Comparison of ENCODE assay signal across 23 cellular contexts in genomic region chr3:120298996-120299395, GRCh38. TPM values are rescaled to one million over a fixed set of nuclear protein-coding genes. Genes with fewer than 3 reads are reported as not detected.
"Had no signal": no experiment of that assay in that cellular context is flagged by ENCODE, and none has a peak within 500 bp of the region (broad histone marks: within the 10 kb centered on the region; RNA-seq: fewer than 3 reads in every experiment).

No MANE protein-coding gene starts in this region.

- DNase-seq: stimulated activated CD4-positive, alpha-beta T cell treated with anti-CD3 and anti-CD28 coated beads, Interleukin-2, amount 100 ng/mL, for 48 hours; stimulated activated CD4-positive, alpha-beta T cell treated with anti-CD3 and anti-CD28 coated beads, Interleukin-4, amount 100 ng/mL, for 1 hour; stimulated activated CD4-positive, alpha-beta T cell treated with anti-CD3 and anti-CD28 coated beads, Interleukin-4, amount 100 ng/mL, for 24 hours; stimulated activated CD4-positive, alpha-beta T cell treated with anti-CD3 and anti-CD28 coated beads, Interleukin-4, amount 100 ng/mL, for 4 hours; stimulated activated CD8-positive, alpha-beta memory T cell treated with anti-CD3 and anti-CD28 coated beads, Interleukin-4, amount 100 ng/mL, for 48 hours; stimulated activated naive B cell treated with anti-CD40 and anti-IgM and Interleukin-4, amounts not matched to agents 10 μg/mL and 1 μg/mL and 100 μg/mL, for 72 hours; stimulated activated naive CD4-positive, alpha-beta T cell; stimulated activated naive CD4-positive, alpha-beta T cell treated with Interleukin-2 at 50 U/mL for 16 hours; stimulated activated naive CD8-positive, alpha-beta T cell treated with anti-CD3 and anti-CD28 coated beads, Interleukin-15, amount 100 ng/mL, for 72 hours; stimulated activated naive CD8-positive, alpha-beta T cell treated with anti-CD3 and anti-CD28 coated beads, Interleukin-15, Interleukin-2, amounts not matched to agents 100 U/mL and 50 U/mL, for 24 hours; stomach; substantia nigra; testis; thyroid gland; tibial artery; trophoblast cell; upper lobe of left lung; upper lobe of right lung; uterus had no signal

- H3K36me3 ChIP-seq: stomach, suprapubic skin, thoracic aorta, thyroid gland, tibial artery, tibial nerve, upper lobe of left lung, upper lobe of right lung, uterus, vagina had no signal

- H3K27me3 ChIP-seq: stomach, suprapubic skin, testis, thyroid gland, tibial artery, tibial nerve, upper lobe of left lung, upper lobe of right lung, uterus, vagina had no signal

- H3K4me1 ChIP-seq: stomach, testis, thyroid gland, tibial artery, tibial nerve, upper lobe of left lung, uterus had no signal

- H3K27ac ChIP-seq: stomach, suprapubic skin, testis, thoracic aorta, thyroid gland, tibial artery, tibial nerve, upper lobe of left lung, upper lobe of right lung, uterus, vagina had no signal

- H3K9me3 ChIP-seq: suprapubic skin, testis, thoracic aorta, thyroid gland, tibial artery, upper lobe of right lung, uterus, vagina had no signal

- H3K4me3 ChIP-seq: stomach, suprapubic skin, testis, thoracic aorta, thyroid gland, tibial artery, tibial nerve, upper lobe of left lung, upper lobe of right lung, uterus, vagina had no signal

RNA-seq across cellular contexts. Expression of gene GPR156, which starts 14.0 kb away (rescaled TPM):
- total RNA-seq: thyroid gland, vagina had no signal
